ENCODE assay signal across 24 cellular contexts in genomic region chr13:42061943-42062342, GRCh38.
"Had no signal": no experiment of that assay in that cellular context is flagged by ENCODE, and none has a peak within 500 bp of the region (broad histone marks: within the 10 kb centered on the region; RNA-seq: fewer than 3 reads in every experiment).

No MANE protein-coding gene starts in this region.

- DNase-seq: stimulated activated CD4-positive, alpha-beta T cell treated with anti-CD3 and anti-CD28 coated beads, Interleukin-2, amount 100 ng/mL, for 48 hours; stimulated activated CD4-positive, alpha-beta T cell treated with anti-CD3 and anti-CD28 coated beads, Interleukin-4, amount 100 ng/mL, for 1 hour; stimulated activated CD4-positive, alpha-beta T cell treated with anti-CD3 and anti-CD28 coated beads, Interleukin-4, amount 100 ng/mL, for 24 hours; stimulated activated CD4-positive, alpha-beta T cell treated with anti-CD3 and anti-CD28 coated beads, Interleukin-4, amount 100 ng/mL, for 4 hours; stimulated activated CD8-positive, alpha-beta memory T cell treated with anti-CD3 and anti-CD28 coated beads, Interleukin-4, amount 100 ng/mL, for 48 hours; stimulated activated naive B cell treated with anti-CD40 and anti-IgM and Interleukin-4, amounts not matched to agents 10 μg/mL and 1 μg/mL and 100 μg/mL, for 72 hours; stimulated activated naive CD4-positive, alpha-beta T cell; stimulated activated naive CD4-positive, alpha-beta T cell treated with Interleukin-2 at 50 U/mL for 16 hours; stimulated activated naive CD8-positive, alpha-beta T cell treated with anti-CD3 and anti-CD28 coated beads, Interleukin-15, amount 100 ng/mL, for 72 hours; stimulated activated naive CD8-positive, alpha-beta T cell treated with anti-CD3 and anti-CD28 coated beads, Interleukin-15, Interleukin-2, amounts not matched to agents 100 U/mL and 50 U/mL, for 24 hours; stomach; substantia nigra; testis; thyroid gland; tibial artery; transverse colon; trophoblast cell; upper lobe of left lung; upper lobe of right lung; uterus had no signal

- H3K4me3 ChIP-seq: stomach, suprapubic skin, testis, thoracic aorta, thyroid gland, tibial artery, tibial nerve, transverse colon, upper lobe of left lung, upper lobe of right lung, uterus, vagina had no signal

- H3K4me1 ChIP-seq: suprapubic skin, testis, thyroid gland, transverse colon, upper lobe of right lung, uterus, vagina had no signal

- H3K27ac ChIP-seq: stomach, suprapubic skin, testis, thoracic aorta, thyroid gland, tibial artery, tibial nerve, transverse colon, upper lobe of left lung, upper lobe of right lung, uterus, vagina had no signal

- H3K9me3 ChIP-seq: stomach, suprapubic skin, testis, thyroid gland, transverse colon, upper lobe of right lung, uterus, vagina had no signal

- H3K27me3 ChIP-seq: stomach, suprapubic skin, testis, thyroid gland, tibial artery, tibial nerve, transverse colon, upper lobe of left lung, upper lobe of right lung, uterus, vagina had no signal

- H3K36me3 ChIP-seq: suprapubic skin, thoracic aorta, thyroid gland, transverse colon, uterus had no signal
